Comparison of ENCODE assay signal across 1 cellular context in genomic region chr9:36316049-36316448, GRCh38.
TF ChIP-seq lines count a peak whose summit lies in the region.

No MANE protein-coding gene starts in this region.

TF ChIP-seq in A549, 52 proteins besides CTCF, POLR2A, EP300 and RAD21 (continued from another document):
- no peak for TF ChIP-seq MAX (IDR thresholded peaks at IDR 0.05)
- TF ChIP-seq FOSB (CRISPR knock-in tag; IDR thresholded peaks at IDR 0.05): no peak
- TF ChIP-seq TFCP2L1 (CRISPR knock-in tag; IDR thresholded peaks at IDR 0.05): no peak
- no peak for TF ChIP-seq MYC (IDR thresholded peaks at IDR 0.05; ENCODE audit: borderline replicate concordance, low read length)
- TF ChIP-seq HOXB5 (CRISPR knock-in tag; IDR thresholded peaks at IDR 0.05): no peak
- no peak for TF ChIP-seq JUN (IDR thresholded peaks at IDR 0.05)
- TF ChIP-seq CHD4 (IDR thresholded peaks at IDR 0.05; ENCODE audit: borderline replicate concordance): no peak
- TF ChIP-seq SREBF2 (IDR thresholded peaks at IDR 0.05): no peak
- TF ChIP-seq PBX3 (IDR thresholded peaks at IDR 0.05): no peak
- no peak for TF ChIP-seq HDAC2 (IDR thresholded peaks at IDR 0.05)
- no peak for TF ChIP-seq FOSL2 (IDR thresholded peaks at IDR 0.05)
- TF ChIP-seq FOSL2 (CRISPR knock-in tag; IDR thresholded peaks at IDR 0.05): no peak
TF ChIP-seq in A549: peak in this region for 0.
